In genomic region chr5:108765647-108766046, GRCh38 we compare ENCODE assay signal across 20 cellular contexts.
"Had no signal": no experiment of that assay in that cellular context is flagged by ENCODE, and none has a peak within 500 bp of the region (broad histone marks: within the 10 kb centered on the region; RNA-seq: fewer than 3 reads in every experiment).

No MANE protein-coding gene starts in this region.

- H3K4me3 ChIP-seq: breast epithelium, hepatocyte, mucosa of descending colon, right atrium auricular region, skin epidermis, stomach had no signal

- H3K9me3 ChIP-seq: breast epithelium, mucosa of descending colon, right atrium auricular region, stomach had no signal

- H3K4me1 ChIP-seq: breast epithelium had no signal

- DNase-seq: activated CD4-positive, alpha-beta T cell treated with anti-CD3 and anti-CD28 coated beads, Interleukin-2, amount 50 U/mL, for 1 hour; activated CD4-positive, CD25-positive, alpha-beta regulatory T cell treated with anti-CD3 and anti-CD28 coated beads, Interleukin-2, amount 50 U/mL, for 72 hours; activated CD8-positive, alpha-beta memory T cell treated with anti-CD3 and anti-CD28 coated beads, Interleukin-2, amount 50 U/mL, for 48 hours; activated effector memory CD4-positive, alpha-beta T cell treated with anti-CD3 and anti-CD28 coated beads, Interleukin-2, amount 50 U/mL, for 16 hours; activated naive CD4-positive, alpha-beta T cell treated with anti-CD3 and anti-CD28 coated beads, Interleukin-2, amount 50 U/mL, for 16 hours; activated T-cell treated with anti-CD3 and anti-CD28 coated beads, Interleukin-2, amount 50 U/mL, for 72 hours; cerebellar nuclear complex; cortex of kidney; foreskin fibroblast; mesenchymal stem cell; mucosa of descending colon; naive B cell; stimulated activated CD4-positive, alpha-beta T cell treated with anti-CD3 and anti-CD28 coated beads, Interleukin-4, amount 100 ng/mL, for 1 hour; stomach; T-cell; T1000 had no signal

- H3K27ac ChIP-seq: breast epithelium, hepatocyte, right atrium auricular region, skin epidermis, stomach had no signal

- H3K27me3 ChIP-seq: breast epithelium, hepatocyte, right atrium auricular region, stomach had no signal

- H3K36me3 ChIP-seq: breast epithelium, right atrium auricular region had no signal
